In genomic region chr19:13164370-13165090, GRCh38 we compare ENCODE assay signal across 8 cellular contexts. TPM values are rescaled to one million over a fixed set of nuclear protein-coding genes. Genes with fewer than 3 reads are reported as not detected.
DNase-seq lines count a peak whose midpoint lies in the region; ATAC-seq and TF ChIP-seq lines count a peak whose summit lies in the region.

No MANE protein-coding gene starts in this region.

- H3K36me3 Mint-ChIP-seq in Caco-2 (ENCODE audit: insufficient read depth, unreplicated experiment): peaks cover 25% of the 10 kb centered on the region
- H3K36me3 Mint-ChIP-seq in central memory CD8-positive, alpha-beta T cell (ENCODE audit: insufficient read depth): peaks cover 9% of the 10 kb centered on the region
- peaks cover 2 to 3% of the 10 kb centered on the region in 2 donors for H3K36me3 Mint-ChIP-seq in stimulated activated naive B cell treated with anti-CD40 and anti-IgM and Interleukin-4, amounts not matched to agents 10 μg/mL and 1 μg/mL and 100 μg/mL, for 72 hours

- H3K9me3 Mint-ChIP-seq in Caco-2 (ENCODE audit: unreplicated experiment): no peaks in the 10 kb centered on the region
- H3K9me3 Mint-ChIP-seq in central memory CD8-positive, alpha-beta T cell: no peaks in the 10 kb centered on the region
- no peaks in the 10 kb centered on the region for H3K9me3 Mint-ChIP-seq in stimulated activated naive B cell treated with anti-CD40 and anti-IgM and Interleukin-4, amounts not matched to agents 10 μg/mL and 1 μg/mL and 100 μg/mL, for 72 hours

- H3K27ac Mint-ChIP-seq in Caco-2 (ENCODE audit: unreplicated experiment): peak overlapping the region; percentile 93
- peak overlapping the region; percentile 95 for H3K27ac Mint-ChIP-seq in central memory CD8-positive, alpha-beta T cell (ENCODE audit: low read depth)
- peak overlapping the region; percentile 72 for H3K27ac Mint-ChIP-seq in stimulated activated naive B cell treated with anti-CD40 and anti-IgM and Interleukin-4, amounts not matched to agents 10 μg/mL and 1 μg/mL and 100 μg/mL, for 72 hours

- BruUV-seq in Caco-2 (replicated peaks; lab: Mats Ljungman, UMichigan): no TSS peak

- peaks cover 17% of the 10 kb centered on the region for H3K4me1 Mint-ChIP-seq in Caco-2 (ENCODE audit: low read depth, unreplicated experiment)
- peaks cover 68% of the 10 kb centered on the region for H3K4me1 Mint-ChIP-seq in central memory CD8-positive, alpha-beta T cell
- peaks cover 42 to 89% of the 10 kb centered on the region in 2 donors for H3K4me1 Mint-ChIP-seq in stimulated activated naive B cell treated with anti-CD40 and anti-IgM and Interleukin-4, amounts not matched to agents 10 μg/mL and 1 μg/mL and 100 μg/mL, for 72 hours

- no peaks in the 10 kb centered on the region for H3K36me3 ChIP-seq in Caco-2 (ENCODE audit: control insufficient read depth, insufficient read depth, low read length)

- no peaks in the 10 kb centered on the region for H3K27me3 ChIP-seq in Caco-2 (replicated peaks; ENCODE audit: control insufficient read depth, insufficient read depth, low read length)

- H3K9me3 ChIP-seq in Caco-2: no peaks in the 10 kb centered on the region

- ATAC-seq in central memory CD8-positive, alpha-beta T cell (replicated peaks; ENCODE audit: extremely low read depth, poor library complexity, severe bottlenecking): no peak
- ATAC-seq in stimulated activated naive B cell treated with anti-CD40 and anti-IgM and Interleukin-4, amounts not matched to agents 10 μg/mL and 1 μg/mL and 100 μg/mL, for 72 hours (replicated peaks): no peak
- ATAC-seq in HG02588 (IDR thresholded peaks at IDR 0.05; ENCODE audit: unreplicated experiment): no peak

- no peaks in the 10 kb centered on the region for H3K27me3 Mint-ChIP-seq in Caco-2 (ENCODE audit: insufficient read depth, unreplicated experiment)
- no peaks in the 10 kb centered on the region for H3K27me3 Mint-ChIP-seq in central memory CD8-positive, alpha-beta T cell
- no peaks in the 10 kb centered on the region for H3K27me3 Mint-ChIP-seq in stimulated activated naive B cell treated with anti-CD40 and anti-IgM and Interleukin-4, amounts not matched to agents 10 μg/mL and 1 μg/mL and 100 μg/mL, for 72 hours

- CTCF ChIA-PET in Caco-2 (lab: Charles Lee): interaction anchor here (0.9 to 1.8 kb wide), 3 partner anchors 10 to 187 kb away, joined by 3 to 6 read pairs (median 3); no protein-coding TSS in a partner anchor

- peak overlapping the region; percentile 48 for H3K4me3 ChIP-seq in Caco-2 (ENCODE audit: low read depth, low read length)

- POLR2A ChIA-PET in Caco-2 (lab: Charles Lee): interaction anchor here (0.6 to 3.4 kb wide), 7 partner anchors 9 to 972 kb away, joined by 3 to 29 read pairs (median 4); partner anchors contain the start of genes IER2, NACC1 and STX10

- DNase-seq in Caco-2: peak; percentile 80 to 92
- peak; percentile 64 for DNase-seq in LHCN-M2 (ENCODE audit: low read depth)
- DNase-seq in T-helper 1 cell: peak; percentile 22 to 49 (median 42)
- DNase-seq in central memory CD8-positive, alpha-beta T cell (ENCODE audit: low spot score in 2 of 2): no peak
- DNase-seq in kidney tubule cell (ENCODE audit: low spot score): peak; percentile 71
- DNase-seq in stimulated activated naive B cell treated with anti-CD40 and anti-IgM and Interleukin-4, amounts not matched to agents 10 μg/mL and 1 μg/mL and 100 μg/mL, for 72 hours: no peak
- no peak for DNase-seq in hippocampal formation (lab: John Stamatoyannopoulos, UW)

- peak overlapping the region; percentile 79 for H3K4me3 Mint-ChIP-seq in Caco-2 (ENCODE audit: unreplicated experiment)
- H3K4me3 Mint-ChIP-seq in central memory CD8-positive, alpha-beta T cell: peak overlapping the region; percentile 79
- peak overlapping the region; percentile 67 to 85 for H3K4me3 Mint-ChIP-seq in stimulated activated naive B cell treated with anti-CD40 and anti-IgM and Interleukin-4, amounts not matched to agents 10 μg/mL and 1 μg/mL and 100 μg/mL, for 72 hours

- H3K4me1 ChIP-seq in Caco-2: peaks cover 51% of the 10 kb centered on the region

- TF ChIP-seq CTCF in Caco-2 (IDR thresholded peaks at IDR 0.05; ENCODE audit: insufficient read depth in 1 of 2, low read depth in 1 of 2, low read length in 1 of 2, severe bottlenecking in 1 of 2, unreplicated experiment in 1 of 2): no peak

- intact Hi-C loops in Caco-2 (cut with micrococcal nuclease; ENCODE audit: unreplicated experiment): loop anchor here (2.0 to 5.0 kb wide), 2 partner anchors 14 to 68 kb away; partner anchors contain the start of genes IER2 and STX10

RNA-seq across cellular contexts. Expression of gene IER2, which starts 14.3 kb away (rescaled TPM):
- 72.0 and 72.4 TPM in 2 replicates for total RNA-seq in Caco-2 (2022)
- total RNA-seq in LHCN-M2 (2014; rRNA removed): 13.6 and 14.7 TPM in 2 replicates
- 31.1 TPM for polyA plus RNA-seq in LHCN-M2 (2012)

RNA-seq across cellular contexts. Expression of gene STX10, which starts 14.4 kb away (rescaled TPM):
- 19.3 and 26.4 TPM in 2 replicates for total RNA-seq in Caco-2 (2022)
- total RNA-seq in LHCN-M2 (2014; rRNA removed): 76.4 and 78.6 TPM in 2 replicates
- 79.3 TPM for polyA plus RNA-seq in LHCN-M2 (2012)

RNA-seq across cellular contexts. Expression of gene NACC1, which starts 46.5 kb away (rescaled TPM):
- total RNA-seq in Caco-2 (2022) (89.6 and 92.7 TPM in 2 replicates), LHCN-M2 (2014; rRNA removed) (84.1 and 86.1 TPM in 2 replicates)
- polyA plus RNA-seq in LHCN-M2 (2012): 51.7 TPM

RNA-seq across cellular contexts. Expression of gene TRMT1, which starts 48.0 kb away (rescaled TPM):
- total RNA-seq in Caco-2 (2022) (42.6 and 46.4 TPM in 2 replicates), LHCN-M2 (2014; rRNA removed) (39.6 and 40.0 TPM in 2 replicates)
- 19.9 TPM for polyA plus RNA-seq in LHCN-M2 (2012)

Comparison
In these comparisons a context has a peak if more than half of its experiments do, and no peak if none do; other contexts are left out.
1. DNase-seq: peak in Caco-2 (2 of 2), LHCN-M2 (single experiment), T-helper 1 cell (5 of 5) and kidney tubule cell (single experiment); none in central memory CD8-positive, alpha-beta T cell (0 of 2), stimulated activated naive B cell treated with anti-CD40 and anti-IgM and Interleukin-4, amounts not matched to agents 10 μg/mL and 1 μg/mL and 100 μg/mL, for 72 hours (single experiment) and hippocampal formation (0 of 2).
2. Peak in every context shown above with its lines, with median percentiles within 50 percentile points of each other: H3K27ac Mint-ChIP-seq and H3K4me3 Mint-ChIP-seq.